In the genomic region with DNA sequence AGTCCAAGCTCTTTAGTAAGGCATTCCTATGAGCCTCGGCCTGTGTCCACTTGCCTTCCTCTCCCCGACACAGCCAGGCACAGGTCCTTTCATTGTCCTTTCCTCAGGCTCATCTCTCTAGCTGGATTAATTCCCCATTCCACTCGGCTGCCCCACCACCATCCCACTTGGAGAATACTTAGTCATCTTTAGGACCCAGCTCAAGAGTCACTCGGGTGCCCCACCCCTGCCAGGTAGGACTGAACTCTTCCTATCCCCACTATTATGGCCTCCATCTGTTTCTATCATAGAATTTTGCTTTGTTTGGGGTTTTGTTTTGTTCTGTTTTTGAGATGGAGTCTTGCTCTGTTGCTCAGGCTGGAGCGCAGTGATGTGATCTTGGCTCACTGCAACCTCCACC, we compare ENCODE assay signal across 33 cellular contexts.
"Had no signal": no experiment of that assay in that cellular context is flagged by ENCODE, and none has a peak within 500 bp of the region (broad histone marks: within the 10 kb centered on the region; RNA-seq: fewer than 3 reads in every experiment).

No MANE protein-coding gene starts in this region.

- H3K4me3 Mint-ChIP-seq: activated CD4-positive, alpha-beta memory T cell treated with anti-CD3 and anti-CD28 coated beads for 36 hours; activated CD4-positive, alpha-beta T cell treated with anti-CD3 and anti-CD28 coated beads for 36 hours; activated CD4-positive, alpha-beta T cell treated with anti-CD3 and anti-CD28 coated beads, Interleukin-2, amount 10 ng/mL, durations not matched to agents 24 days and 14 days; activated CD8-positive, alpha-beta memory T cell treated with anti-CD3 and anti-CD28 coated beads, Interleukin-2, amount 10 ng/mL, durations not matched to agents 7 days and 5 days; activated CD8-positive, alpha-beta T cell treated with anti-CD3 and anti-CD28 coated beads, Interleukin-2, amount 10 ng/mL, durations not matched to agents 7 days and 5 days; activated naive CD8-positive, alpha-beta T cell; activated T-cell treated with anti-CD3 and anti-CD28 coated beads, Interleukin-2, amount 50 U/mL, for 72 hours; central memory CD8-positive, alpha-beta T cell; dendritic cell treated with granulocyte-macrophage colony-stimulating factor and Interleukin-4, amounts not matched to agents 40 ng/mL and 50 ng/mL, for 4 days; T-helper 17 cell; T-helper 2 cell treated with Interferon-gamma antibody and Interleukin-4, amounts not matched to agents 5 μg/mL and 100 μg/mL, for 36 hours had no signal

- H3K9me3 ChIP-seq: esophagus muscularis mucosa, gastrocnemius medialis had no signal

- H3K27me3 ChIP-seq: brain microvascular endothelial cell, dorsolateral prefrontal cortex, esophagus muscularis mucosa, gastrocnemius medialis had no signal

- H3K27ac ChIP-seq: brain microvascular endothelial cell, coronary artery, dorsolateral prefrontal cortex, esophagus muscularis mucosa, foreskin keratinocyte, gastrocnemius medialis, WERI-Rb-1 had no signal

- H3K27me3 Mint-ChIP-seq: activated CD4-positive, alpha-beta memory T cell treated with anti-CD3 and anti-CD28 coated beads for 36 hours; activated CD4-positive, alpha-beta T cell treated with anti-CD3 and anti-CD28 coated beads for 36 hours; activated naive CD8-positive, alpha-beta T cell had no signal

- H3K4me1 Mint-ChIP-seq: activated CD4-positive, alpha-beta T cell treated with anti-CD3 and anti-CD28 coated beads for 36 hours; activated CD4-positive, alpha-beta T cell treated with anti-CD3 and anti-CD28 coated beads, Interleukin-2, amount 10 ng/mL, durations not matched to agents 24 days and 14 days; activated CD8-positive, alpha-beta memory T cell treated with anti-CD3 and anti-CD28 coated beads, Interleukin-2, amount 10 ng/mL, durations not matched to agents 7 days and 5 days; central memory CD8-positive, alpha-beta T cell had no signal

- H3K27ac Mint-ChIP-seq: activated CD4-positive, alpha-beta memory T cell treated with anti-CD3 and anti-CD28 coated beads for 36 hours; activated CD4-positive, alpha-beta T cell treated with anti-CD3 and anti-CD28 coated beads for 36 hours; activated CD4-positive, alpha-beta T cell treated with anti-CD3 and anti-CD28 coated beads, Interleukin-2, amount 10 ng/mL, durations not matched to agents 24 days and 14 days; activated CD8-positive, alpha-beta memory T cell treated with anti-CD3 and anti-CD28 coated beads, Interleukin-2, amount 10 ng/mL, durations not matched to agents 7 days and 5 days; activated CD8-positive, alpha-beta T cell treated with anti-CD3 and anti-CD28 coated beads, Interleukin-2, amount 10 ng/mL, durations not matched to agents 7 days and 5 days; activated naive CD8-positive, alpha-beta T cell; activated T-cell treated with anti-CD3 and anti-CD28 coated beads, Interleukin-2, amount 50 U/mL, for 72 hours; dendritic cell treated with granulocyte-macrophage colony-stimulating factor and Interleukin-4, amounts not matched to agents 40 ng/mL and 50 ng/mL, for 4 days; T-helper 17 cell; T-helper 2 cell treated with Interferon-gamma antibody and Interleukin-4, amounts not matched to agents 5 μg/mL and 100 μg/mL, for 36 hours had no signal

- H3K36me3 ChIP-seq: brain microvascular endothelial cell, esophagus muscularis mucosa, gastrocnemius medialis, WERI-Rb-1 had no signal

- H3K36me3 Mint-ChIP-seq: activated CD4-positive, alpha-beta memory T cell treated with anti-CD3 and anti-CD28 coated beads for 36 hours; activated CD8-positive, alpha-beta memory T cell treated with anti-CD3 and anti-CD28 coated beads, Interleukin-2, amount 10 ng/mL, durations not matched to agents 7 days and 5 days; activated naive CD8-positive, alpha-beta T cell had no signal

- ATAC-seq: activated CD4-positive, alpha-beta T cell treated with anti-CD3 and anti-CD28 coated beads for 36 hours; activated CD8-positive, alpha-beta memory T cell treated with anti-CD3 and anti-CD28 coated beads, Interleukin-2, amount 10 ng/mL, durations not matched to agents 7 days and 5 days; activated CD8-positive, alpha-beta T cell treated with anti-CD3 and anti-CD28 coated beads, Interleukin-2, amount 10 ng/mL, durations not matched to agents 7 days and 5 days; activated T-cell treated with anti-CD3 and anti-CD28 coated beads, Interleukin-2, amount 50 U/mL, for 72 hours; foreskin keratinocyte; gastrocnemius medialis; T-helper 17 cell had no signal

- DNase-seq: activated CD4-positive, alpha-beta memory T cell treated with anti-CD3 and anti-CD28 coated beads for 36 hours; activated CD4-positive, alpha-beta T cell treated with anti-CD3 and anti-CD28 coated beads for 36 hours; activated CD4-positive, alpha-beta T cell treated with anti-CD3 and anti-CD28 coated beads, Interleukin-2, amount 10 ng/mL, durations not matched to agents 24 days and 14 days; activated CD4-positive, CD25-positive, alpha-beta regulatory T cell; activated CD4-positive, CD25-positive, alpha-beta regulatory T cell treated with anti-CD3 and anti-CD28 coated beads, Interleukin-2, amount 50 U/mL, for 72 hours; activated CD8-positive, alpha-beta memory T cell treated with anti-CD3 and anti-CD28 coated beads, Interleukin-2, amount 10 ng/mL, durations not matched to agents 7 days and 5 days; activated CD8-positive, alpha-beta memory T cell treated with anti-CD3 and anti-CD28 coated beads, Interleukin-2, amount 50 U/mL, for 4 hours; activated CD8-positive, alpha-beta T cell treated with anti-CD3 and anti-CD28 coated beads, Interleukin-2, amount 10 ng/mL, durations not matched to agents 7 days and 5 days; activated effector memory CD4-positive, alpha-beta T cell treated with Interleukin-2 at 50 U/mL for 16 hours; activated gamma-delta T cell treated with Interleukin-2 at 50 U/mL for 16 hours; activated naive CD4-positive, alpha-beta T cell treated with anti-CD3 and anti-CD28 coated beads, Interleukin-2, amount 50 U/mL, for 16 hours; activated naive CD4-positive, alpha-beta T cell treated with Interleukin-2 at 50 U/mL for 16 hours; activated T-cell treated with anti-CD3 and anti-CD28 coated beads, Interleukin-2, amount 50 U/mL, for 1 hour; activated T-cell treated with anti-CD3 and anti-CD28 coated beads, Interleukin-2, amount 50 U/mL, for 72 hours; amniotic stem cell; anterior cingulate cortex; brain microvascular endothelial cell; dorsolateral prefrontal cortex; effector memory CD4-positive, alpha-beta T cell; erythroblast; foreskin keratinocyte; gastrocnemius medialis; glutamatergic neuron; T-helper 1 cell; T-helper 17 cell; T1000; WERI-Rb-1 had no signal

- H3K4me3 ChIP-seq: coronary artery, dorsolateral prefrontal cortex, esophagus muscularis mucosa, gastrocnemius medialis had no signal

- H3K4me1 ChIP-seq: foreskin keratinocyte, gastrocnemius medialis had no signal

- H3K9me3 Mint-ChIP-seq: activated CD4-positive, alpha-beta memory T cell treated with anti-CD3 and anti-CD28 coated beads for 36 hours; activated CD4-positive, alpha-beta T cell treated with anti-CD3 and anti-CD28 coated beads, Interleukin-2, amount 10 ng/mL, durations not matched to agents 24 days and 14 days; activated T-cell treated with anti-CD3 and anti-CD28 coated beads, Interleukin-2, amount 50 U/mL, for 72 hours; central memory CD8-positive, alpha-beta T cell; dendritic cell treated with granulocyte-macrophage colony-stimulating factor and Interleukin-4, amounts not matched to agents 40 ng/mL and 50 ng/mL, for 4 days; T-helper 2 cell treated with Interferon-gamma antibody and Interleukin-4, amounts not matched to agents 5 μg/mL and 100 μg/mL, for 36 hours had no signal
